In the genomic region with DNA sequence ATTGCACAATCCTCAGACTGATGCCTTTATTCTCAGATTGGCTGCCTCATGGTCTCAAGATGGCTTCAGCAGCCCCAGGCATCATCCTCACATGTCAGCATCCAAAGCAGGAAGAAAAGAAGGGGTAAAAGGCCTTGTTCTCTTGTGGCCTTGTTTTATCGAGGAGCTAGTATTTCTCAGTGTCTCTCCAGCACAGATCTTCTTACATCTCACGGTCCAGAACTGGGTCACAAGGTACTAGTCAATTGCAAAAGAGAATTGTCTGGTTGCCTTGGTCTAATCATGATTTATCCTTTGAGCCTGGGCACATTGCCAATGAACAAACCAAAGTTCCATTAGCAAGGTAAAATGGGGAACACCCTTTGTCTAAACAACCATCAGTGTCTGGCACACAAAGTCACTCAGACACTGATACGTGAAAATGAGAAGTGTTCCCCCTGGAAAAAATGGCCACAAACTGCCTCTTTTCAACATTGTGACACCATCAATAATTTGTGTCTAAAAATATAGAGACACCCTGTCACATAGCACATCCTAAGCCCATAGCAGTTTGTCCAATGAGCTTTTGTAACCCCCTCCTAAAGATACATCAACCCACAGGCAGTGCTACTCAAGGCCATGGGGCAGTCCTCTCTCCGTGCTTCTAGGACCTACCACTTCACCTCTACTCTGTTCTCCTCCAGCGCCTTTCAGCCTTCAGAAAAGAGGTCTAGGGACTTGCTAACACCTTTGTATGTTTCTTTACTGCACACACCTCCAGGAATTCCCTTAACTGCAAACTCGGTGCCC, we compare ENCODE assay signal across 10 cellular contexts.
DNase-seq lines count a peak whose midpoint lies in the region; ATAC-seq, FAIRE-seq and TF ChIP-seq lines count a peak whose summit lies in the region.
"Had no signal": no experiment of that assay in that cellular context is flagged by ENCODE, and none has a peak within 500 bp of the region (broad histone marks: within the 10 kb centered on the region; RNA-seq: fewer than 3 reads in every experiment).

No MANE protein-coding gene starts in this region.

- H3K27ac ChIP-seq in small intestine (ENCODE audit: low read depth in 1 of 2, low read length in 1 of 2) (peak overlapping the region in 1 of 2 donors; percentile 83), testis (no peak overlapping the region)

- DNase-seq in activated CD4-positive, alpha-beta T cell treated with anti-CD3 and anti-CD28 coated beads for 4 hours = peak; percentile 16 to 26
- DNase-seq in activated CD4-positive, alpha-beta T cell treated with anti-CD3 and anti-CD28 coated beads, Interleukin-2, amount 50 U/mL, for 4 hours = no peak
- DNase-seq in NCI-H146 treated with DMSO at 0.1 percent for 48 hours (lab: John Stamatoyannopoulos, UW; ENCODE audit: unreplicated experiment) (peak; percentile 36), small intestine (peak; percentile 89), testis (no peak), hippocampal formation (lab: John Stamatoyannopoulos, UW) (no peak)
- no peak for DNase-seq in activated CD8-positive, alpha-beta memory T cell treated with anti-CD3 and anti-CD28 coated beads for 24 hours
- DNase-seq: activated CD8-positive, alpha-beta memory T cell treated with anti-CD3 and anti-CD28 coated beads, Interleukin-2, amount 50 U/mL, for 48 hours; C1 segment of cervical spinal cord had no signal

- TF ChIP-seq POLR2A in testis (IDR thresholded peaks at IDR 0.05) = no peak

- peaks cover 31% of the 10 kb centered on the region for H3K4me1 Mint-ChIP-seq in activated T-helper 17 cell treated with anti-CD3 and anti-CD28 coated beads, Interleukin-2, amount 50 U/mL, for 72 hours

- no peaks in the 10 kb centered on the region for H3K27me3 Mint-ChIP-seq in activated T-helper 17 cell treated with anti-CD3 and anti-CD28 coated beads, Interleukin-2, amount 50 U/mL, for 72 hours

- H3K27me3 ChIP-seq in small intestine (ENCODE audit: control insufficient read depth in 2 of 2, insufficient read depth in 2 of 2, low read length in 2 of 2) = no peaks in the 10 kb centered on the region
- H3K27me3 ChIP-seq in testis = no peaks in the 10 kb centered on the region

- peaks cover 4% of the 10 kb centered on the region for H3K9me3 Mint-ChIP-seq in activated T-helper 17 cell treated with anti-CD3 and anti-CD28 coated beads, Interleukin-2, amount 50 U/mL, for 72 hours

- WGBS in small intestine, 3 donors = 26 to 58% (median 44%) methylated on average over 6 of the region's 6 CpGs
- 63 to 64% methylated on average over 6 of the region's 6 CpGs for WGBS in testis, 2 donors

- intact Hi-C loops in testis (cut with DNase I; ENCODE audit: low total_unique reads) = no loop called here

- peak overlapping the region; percentile 80 for H3K4me3 Mint-ChIP-seq in activated T-helper 17 cell treated with anti-CD3 and anti-CD28 coated beads, Interleukin-2, amount 50 U/mL, for 72 hours

- no peak for ATAC-seq in activated T-helper 17 cell treated with anti-CD3 and anti-CD28 coated beads, Interleukin-2, amount 50 U/mL, for 72 hours (replicated peaks)

- H3K4me1 ChIP-seq in small intestine (ENCODE audit: control insufficient read depth in 2 of 2, insufficient read depth in 1 of 2, low read depth in 1 of 2, low read length in 1 of 2) (peaks cover 0 to 3% of the 10 kb centered on the region in 2 donors), testis (no peaks in the 10 kb centered on the region)

- H3K4me3 ChIP-seq in small intestine (ENCODE audit: low read depth in 1 of 2, low read length in 2 of 2) = no peak overlapping the region
- no peak overlapping the region for H3K4me3 ChIP-seq in testis

- H3K9me3 ChIP-seq in small intestine (ENCODE audit: control insufficient read depth, low read depth) = no peaks in the 10 kb centered on the region
- no peaks in the 10 kb centered on the region for H3K9me3 ChIP-seq in testis

- TF ChIP-seq CTCF in testis (IDR thresholded peaks at IDR 0.05) = no peak

- H3K36me3 ChIP-seq in small intestine (ENCODE audit: control insufficient read depth in 2 of 2, insufficient read depth in 2 of 2, low read length in 2 of 2) (no peaks in the 10 kb centered on the region), testis (ENCODE audit: low read depth, missing control alignments) (no peaks in the 10 kb centered on the region)

- peak; percentile 89 for FAIRE-seq in small intestine (lab: Jason Lieb, UNC)

- peaks cover 6% of the 10 kb centered on the region for H3K36me3 Mint-ChIP-seq in activated T-helper 17 cell treated with anti-CD3 and anti-CD28 coated beads, Interleukin-2, amount 50 U/mL, for 72 hours (ENCODE audit: low read depth)

- H3K27ac Mint-ChIP-seq in activated T-helper 17 cell treated with anti-CD3 and anti-CD28 coated beads, Interleukin-2, amount 50 U/mL, for 72 hours = peak overlapping the region; percentile 91

Comparison
In these comparisons a context has a peak if more than half of its experiments do, and no peak if none do; other contexts are left out.
1. DNase-seq: peak in activated CD4-positive, alpha-beta T cell treated with anti-CD3 and anti-CD28 coated beads for 4 hours (2 of 2), NCI-H146 treated with DMSO at 0.1 percent for 48 hours (single experiment) and small intestine (single experiment); none in activated CD4-positive, alpha-beta T cell treated with anti-CD3 and anti-CD28 coated beads, Interleukin-2, amount 50 U/mL, for 4 hours (0 of 2), activated CD8-positive, alpha-beta memory T cell treated with anti-CD3 and anti-CD28 coated beads for 24 hours (single experiment), testis (single experiment) and hippocampal formation (0 of 2).